ENCODE assay signal across 12 cellular contexts in the genomic region with DNA sequence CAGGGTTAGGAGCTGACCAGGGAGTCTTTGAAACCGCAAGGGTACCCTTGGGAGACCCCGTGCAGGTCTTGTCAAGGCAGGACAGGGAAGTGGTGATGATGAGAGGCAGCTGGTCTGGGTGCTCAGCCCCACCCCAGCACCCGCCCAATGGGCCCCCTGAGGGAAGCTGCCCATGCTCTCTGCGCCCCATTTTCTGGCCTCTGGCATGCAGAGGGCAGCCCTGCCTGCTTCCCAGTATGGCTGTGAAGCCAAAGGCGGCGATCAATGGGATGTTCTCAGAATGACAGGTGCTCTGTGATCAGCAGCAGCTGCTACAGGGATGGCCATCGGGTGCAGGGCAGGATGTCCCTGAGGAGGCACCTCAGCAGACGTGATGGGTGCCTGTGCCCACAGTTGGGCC.
"Had no signal": no experiment of that assay in that cellular context is flagged by ENCODE, and none has a peak within 500 bp of the region (broad histone marks: within the 10 kb centered on the region; RNA-seq: fewer than 3 reads in every experiment).

No MANE protein-coding gene starts in this region.

- DNase-seq: effector memory CD4-positive, alpha-beta T cell; left colon; naive thymus-derived CD8-positive, alpha-beta T cell; stimulated activated CD4-positive, alpha-beta T cell treated with anti-CD3 and anti-CD28 coated beads, Interleukin-4, amount 100 ng/mL, for 1 hour; stimulated activated CD8-positive, alpha-beta memory T cell treated with anti-CD3 and anti-CD28 coated beads, Interleukin-4, amount 100 ng/mL, for 48 hours; stimulated activated naive CD8-positive, alpha-beta T cell treated with anti-CD3 and anti-CD28 coated beads, Interleukin-15, Interleukin-2, amounts not matched to agents 100 U/mL and 50 U/mL, for 24 hours; tibial artery had no signal

- H3K27ac ChIP-seq: right lobe of liver, suprapubic skin, tibial artery had no signal

- H3K36me3 ChIP-seq: right lobe of liver, suprapubic skin, tibial artery had no signal

- H3K36me3 Mint-ChIP-seq: stimulated activated effector memory CD8-positive, alpha-beta T cell treated with anti-CD3 and anti-CD28 coated beads, Interleukin-12 subunit alpha, Interleukin-12 subunit beta, amount 100 ng/mL, for 72 hours had no signal

- H3K4me1 ChIP-seq: right lobe of liver had no signal

- H3K27ac Mint-ChIP-seq: naive thymus-derived CD8-positive, alpha-beta T cell; stimulated activated effector memory CD8-positive, alpha-beta T cell treated with anti-CD3 and anti-CD28 coated beads, Interleukin-12 subunit alpha, Interleukin-12 subunit beta, amount 100 ng/mL, for 72 hours had no signal

- H3K9me3 ChIP-seq: mucosa of descending colon, right lobe of liver, suprapubic skin had no signal

- H3K27me3 Mint-ChIP-seq: naive thymus-derived CD8-positive, alpha-beta T cell had no signal

- H3K27me3 ChIP-seq: right lobe of liver, suprapubic skin, tibial artery had no signal

- H3K4me3 Mint-ChIP-seq: naive thymus-derived CD8-positive, alpha-beta T cell; stimulated activated effector memory CD8-positive, alpha-beta T cell treated with anti-CD3 and anti-CD28 coated beads, Interleukin-12 subunit alpha, Interleukin-12 subunit beta, amount 100 ng/mL, for 72 hours had no signal

- H3K4me1 Mint-ChIP-seq: stimulated activated effector memory CD8-positive, alpha-beta T cell treated with anti-CD3 and anti-CD28 coated beads, Interleukin-12 subunit alpha, Interleukin-12 subunit beta, amount 100 ng/mL, for 72 hours had no signal

- H3K4me3 ChIP-seq: mucosa of descending colon, right lobe of liver, suprapubic skin, tibial artery had no signal

- ATAC-seq: esophagus mucosa; left colon; mucosa of descending colon; naive thymus-derived CD8-positive, alpha-beta T cell; right lobe of liver; stimulated activated effector memory CD8-positive, alpha-beta T cell treated with anti-CD3 and anti-CD28 coated beads, Interleukin-12 subunit alpha, Interleukin-12 subunit beta, amount 100 ng/mL, for 72 hours; stimulated activated naive CD8-positive, alpha-beta T cell treated with anti-CD3 and anti-CD28 coated beads, Interleukin-15, Interleukin-2, amounts not matched to agents 100 U/mL and 50 U/mL, for 24 hours had no signal
